In genomic region chr1:167517535-167518330, GRCh38 we compare ENCODE assay signal across 8 cellular contexts. TPM values are rescaled to one million over a fixed set of nuclear protein-coding genes. Genes with fewer than 3 reads are reported as not detected.
DNase-seq lines count a peak whose midpoint lies in the region; ATAC-seq and TF ChIP-seq lines count a peak whose summit lies in the region.

No MANE protein-coding gene starts in this region.

- DNase-seq in left cardiac atrium: no peak
- DNase-seq in cardiac septum (ENCODE audit: low spot score): no peak
- peak; percentile 62 to 73 (median 70) for DNase-seq in activated naive CD4-positive, alpha-beta T cell (lab: John Stamatoyannopoulos, UW)
- DNase-seq in stimulated activated CD4-positive, alpha-beta T cell treated with anti-CD3 and anti-CD28 coated beads, Interleukin-12 subunit alpha, Interleukin-12 subunit beta, amount 100 ng/mL, for 24 hours (ENCODE audit: low read depth in 2 of 2): peak; percentile 75 to 89
- no peak for DNase-seq in GM13976 (ENCODE audit: low spot score)
- no peak for DNase-seq in NCI-H748 (lab: John Stamatoyannopoulos, UW; ENCODE audit: unreplicated experiment)
- no peak for DNase-seq in GM10266 (ENCODE audit: extremely low spot score)

- ATAC-seq in left cardiac atrium (peak; percentile 49 to 72), HG03432 (IDR thresholded peaks at IDR 0.05; ENCODE audit: unreplicated experiment) (no peak)

- TF ChIP-seq CTCF in GM13976 (IDR thresholded peaks at IDR 0.05; ENCODE audit: borderline replicate concordance, control extremely low read depth, extremely low read depth, insufficient read depth, missing control alignments) (no peak), GM10266 (IDR thresholded peaks at IDR 0.05; ENCODE audit: control insufficient read depth, insufficient read depth, low read depth, missing control alignments) (no peak)

- intact Hi-C loops in left cardiac atrium (cut with DNase I): no loop called here
- intact Hi-C loops in cardiac septum (cut with DNase I): no loop called here

- in situ Hi-C loops in GM13976 (cut with MboI; ENCODE audit: low sequenced_read_pairs, unreplicated experiment): no loop called here

RNA-seq across cellular contexts. Expression of gene CD247, which starts 0.6 kb away (rescaled TPM):
- total RNA-seq in left cardiac atrium (1 to 10 TPM; 1.1 to 2.0 TPM), cardiac septum (0.57 TPM)

RNA-seq across cellular contexts. Expression of gene CREG1, which starts 35.8 kb away (rescaled TPM):
- total RNA-seq in left cardiac atrium: 100 to 1,000 TPM in 1 of 2 donors, 10 to 100 TPM in 1; 92.2 to 106 TPM
- 60.1 TPM for total RNA-seq in cardiac septum

Comparison
In these comparisons a context has a peak if more than half of its experiments do, and no peak if none do; other contexts are left out.
1. DNase-seq: peak in activated naive CD4-positive, alpha-beta T cell (4 of 4) and stimulated activated CD4-positive, alpha-beta T cell treated with anti-CD3 and anti-CD28 coated beads, Interleukin-12 subunit alpha, Interleukin-12 subunit beta, amount 100 ng/mL, for 24 hours (2 of 2); none in left cardiac atrium (single experiment), cardiac septum (single experiment), GM13976 (single experiment), NCI-H748 (single experiment) and GM10266 (single experiment).